Comparison of ENCODE assay signal across 8 cellular contexts in the genomic region with DNA sequence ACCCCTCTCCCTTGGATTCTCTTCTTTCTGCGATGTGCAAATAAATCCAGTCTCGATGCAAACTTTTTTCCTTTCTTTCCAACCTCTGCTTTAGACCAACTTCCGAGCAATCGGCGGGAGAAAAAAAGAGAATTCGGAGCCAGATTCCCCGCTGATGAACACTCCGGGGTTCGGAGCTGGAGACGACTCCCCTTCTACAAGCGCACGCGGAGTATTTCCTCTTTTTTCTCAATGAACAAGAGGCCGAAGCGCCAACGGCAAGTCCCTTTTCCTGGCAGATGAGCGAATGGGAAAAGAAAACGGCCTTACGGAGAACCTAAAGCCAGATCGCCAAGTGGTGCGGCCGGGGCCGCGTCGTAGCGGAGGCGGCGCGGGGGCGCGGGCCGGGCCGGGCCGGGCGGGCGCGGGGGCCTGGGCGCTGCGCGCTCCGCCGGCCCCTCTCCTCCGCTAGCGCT. TPM values are rescaled to one million over a fixed set of nuclear protein-coding genes. Genes with fewer than 3 reads are reported as not detected.
DNase-seq lines count a peak whose midpoint lies in the region; ATAC-seq and TF ChIP-seq lines count a peak whose summit lies in the region.

No MANE protein-coding gene starts in this region.

- H3K27me3 ChIP-seq in GM06990 (replicated peaks; ENCODE audit: control insufficient read depth, insufficient read depth, low read length) (no peaks in the 10 kb centered on the region; the same call in 1 of the 2 replicates), Loucy (ENCODE audit: insufficient read depth, low read length, poor library complexity, severe bottlenecking) (no peaks in the 10 kb centered on the region), adrenal gland (no peaks in the 10 kb centered on the region), kidney epithelial cell (ENCODE audit: control insufficient read depth, insufficient read depth, low read length) (no peaks in the 10 kb centered on the region), subcutaneous abdominal adipose tissue (ENCODE audit: control insufficient read depth in 5 of 5, insufficient read depth in 4 of 5, low read length in 5 of 5) (no peaks in the 10 kb centered on the region)

- DNase-seq in GM06990 (ENCODE audit: extremely low read depth, insufficient read length) (no peak), adrenal gland (peak in 4 of 7 donors; percentile 47 to 67 (median 62)), kidney epithelial cell (ENCODE audit: low read depth) (no peak)
- DNase-seq in activated effector memory CD4-positive, alpha-beta T cell treated with Interleukin-2 at 50 U/mL for 16 hours: no peak
- no peak for DNase-seq in activated CD4-positive, alpha-beta T cell treated with anti-CD3 and anti-CD28 coated beads, Interleukin-2, amount 50 U/mL, for 1 hour

- H3K9ac ChIP-seq in Loucy (ENCODE audit: low read depth, low read length, poor library complexity, severe bottlenecking) (peak overlapping the region; percentile 88), subcutaneous abdominal adipose tissue (ENCODE audit: low read length in 5 of 5) (peak overlapping the region; percentile 81 to 93 (median 86))

- H3F3A ChIP-seq in Loucy (ENCODE audit: low read depth): no peaks in the 10 kb centered on the region

- intact Hi-C loops in adrenal gland (cut with DNase I): no loop called here

- peaks cover 39% of the 10 kb centered on the region for H3K4me1 ChIP-seq in Loucy (ENCODE audit: insufficient read depth, low read length, poor library complexity, severe bottlenecking)
- peaks cover 4 to 36% of the 10 kb centered on the region in 2 donors for H3K4me1 ChIP-seq in adrenal gland (replicated peaks in 1 of 2)
- peaks cover 2 to 56% (median 35%) of the 10 kb centered on the region in 5 donors for H3K4me1 ChIP-seq in subcutaneous abdominal adipose tissue (ENCODE audit: control insufficient read depth in 5 of 5, insufficient read depth in 5 of 5, low read length in 5 of 5)

- peak overlapping the region; percentile 83 to 99 (median 96) for H3K27ac ChIP-seq in adrenal gland
- peak overlapping the region; percentile 95 for H3K27ac ChIP-seq in subcutaneous abdominal adipose tissue (ENCODE audit: low read depth, low read length)

- TF ChIP-seq CTCF in GM06990 (IDR thresholded peaks at IDR 0.05; ENCODE audit: insufficient read depth, low read length, poor library complexity, severe bottlenecking): no peak
- TF ChIP-seq CTCF in Loucy (conservative IDR thresholded peaks at IDR 0.05; ENCODE audit: low read length): no peak
- no peak for TF ChIP-seq CTCF in adrenal gland (IDR thresholded peaks at IDR 0.05)
- TF ChIP-seq CTCF in kidney epithelial cell (IDR thresholded peaks at IDR 0.05; ENCODE audit: insufficient read depth, low read length, poor library complexity, severe bottlenecking): no peak

- peak overlapping the region; percentile 83 for H3K4me2 ChIP-seq in Loucy (ENCODE audit: low read depth, low read length, poor library complexity, severe bottlenecking)

- H3K9me2 ChIP-seq in Loucy (replicated peaks; ENCODE audit: low read depth, low read length): no peaks in the 10 kb centered on the region

- WGBS in adrenal gland, 4 donors: 0% methylated on average over 18 to 44 of the region's 44 CpGs

- peaks cover 49% of the 10 kb centered on the region for H3K79me2 ChIP-seq in Loucy (ENCODE audit: insufficient read depth, low read length)

- peak overlapping the region; percentile 68 for H2AFZ ChIP-seq in Loucy (ENCODE audit: low read length)

- peak overlapping the region; percentile 61 for H3K4me3 ChIP-seq in GM06990 (replicated peaks; ENCODE audit: low read depth, low read length)
- H3K4me3 ChIP-seq in Loucy (ENCODE audit: low read length, poor library complexity, severe bottlenecking): peak overlapping the region; percentile 90
- peak overlapping the region; percentile 72 to 95 (median 74) for H3K4me3 ChIP-seq in adrenal gland
- peak overlapping the region; percentile 85 for H3K4me3 ChIP-seq in kidney epithelial cell (ENCODE audit: low read depth, low read length)
- H3K4me3 ChIP-seq in subcutaneous abdominal adipose tissue (ENCODE audit: low read depth in 1 of 5, low read length in 5 of 5): peak overlapping the region; percentile 78 to 97 (median 93)

- peak; percentile 34 for ATAC-seq in GM21528 (IDR thresholded peaks at IDR 0.05; ENCODE audit: low FRiP score, unreplicated experiment)

- no peaks in the 10 kb centered on the region; the same call in 1 of the 2 replicates for H3K36me3 ChIP-seq in GM06990 (ENCODE audit: control insufficient read depth, insufficient read depth, low read length)
- H3K36me3 ChIP-seq in Loucy (ENCODE audit: insufficient read depth, low read length): peaks cover 11% of the 10 kb centered on the region; the same call in 1 of the 2 replicates
- H3K36me3 ChIP-seq in adrenal gland (replicated peaks in 1 of 2): peaks cover 0 to 11% of the 10 kb centered on the region in 2 donors
- peaks cover 2% of the 10 kb centered on the region for H3K36me3 ChIP-seq in kidney epithelial cell (ENCODE audit: control insufficient read depth, insufficient read depth, low read length)
- H3K36me3 ChIP-seq in subcutaneous abdominal adipose tissue (ENCODE audit: control insufficient read depth in 5 of 5, insufficient read depth in 5 of 5, low read length in 5 of 5): peaks cover 0 to 14% (median 10%) of the 10 kb centered on the region in 5 donors

- TF ChIP-seq POLR2A in adrenal gland (IDR thresholded peaks at IDR 0.05): no peak

- H4K20me1 ChIP-seq in Loucy (ENCODE audit: insufficient read depth, low read length, poor library complexity, severe bottlenecking): peaks cover 39% of the 10 kb centered on the region

- no peaks in the 10 kb centered on the region for H3K9me3 ChIP-seq in Loucy (ENCODE audit: insufficient read depth, low read depth, low read length)
- no peaks in the 10 kb centered on the region for H3K9me3 ChIP-seq in adrenal gland (replicated peaks in 1 of 3)
- no peaks in the 10 kb centered on the region for H3K9me3 ChIP-seq in subcutaneous abdominal adipose tissue (ENCODE audit: control insufficient read depth in 5 of 5, low read length in 5 of 5)

RNA-seq across cellular contexts. Expression of a gene that starts 0.3 kb away (rescaled TPM):
- 10 to 100 TPM; 10.9 to 36.7 (median 26.1) TPM for total RNA-seq in adrenal gland
- 10 to 100 TPM; 14.6 to 20.2 (median 15.4) TPM for polyA plus RNA-seq in adrenal gland
- 18.1 and 20.9 TPM in 2 replicates for total RNA-seq in kidney epithelial cell

Comparison
In these comparisons a context has a peak if more than half of its experiments do, and no peak if none do; other contexts are left out.
1. DNase-seq: peak in adrenal gland (4 of 7); none in GM06990 (single experiment), kidney epithelial cell (single experiment), activated effector memory CD4-positive, alpha-beta T cell treated with Interleukin-2 at 50 U/mL for 16 hours (single experiment) and activated CD4-positive, alpha-beta T cell treated with anti-CD3 and anti-CD28 coated beads, Interleukin-2, amount 50 U/mL, for 1 hour (single experiment).
2. Peak in every context shown above with its lines, with median percentiles within 50 percentile points of each other: H3K4me3 ChIP-seq.